Comparison of ENCODE assay signal across 15 cellular contexts in the genomic region with DNA sequence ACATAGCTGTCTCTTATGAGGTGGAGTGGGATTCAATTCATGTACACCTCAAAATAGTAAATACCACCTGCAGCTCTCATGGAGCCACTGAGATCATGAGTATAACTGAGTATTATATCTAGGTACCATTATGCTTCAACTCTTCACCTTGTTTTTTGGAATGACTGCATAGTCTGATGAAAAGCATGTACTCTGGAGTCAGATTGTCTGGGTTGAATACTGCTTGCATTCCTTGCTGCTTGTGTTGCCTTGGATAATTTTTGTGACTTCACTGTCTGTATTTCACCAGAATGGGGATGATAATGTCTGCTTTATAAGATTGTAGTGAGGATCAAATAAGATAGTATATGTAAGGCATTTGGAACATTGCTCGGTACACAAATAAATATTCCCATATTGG. TPM values are rescaled to one million over a fixed set of nuclear protein-coding genes. Genes with fewer than 3 reads are reported as not detected.
DNase-seq lines count a peak whose midpoint lies in the region; ATAC-seq and TF ChIP-seq lines count a peak whose summit lies in the region.
"Had no signal": no experiment of that assay in that cellular context is flagged by ENCODE, and none has a peak within 500 bp of the region (broad histone marks: within the 10 kb centered on the region; RNA-seq: fewer than 3 reads in every experiment).

No MANE protein-coding gene starts in this region.

- TF ChIP-seq CTCF in SK-N-SH (IDR thresholded peaks at IDR 0.05) (no peak), hepatocyte (IDR thresholded peaks at IDR 0.05; ENCODE audit: poor library complexity) (no peak), mucosa of descending colon (IDR thresholded peaks at IDR 0.05) (no peak)

- no peak overlapping the region for H3K27ac ChIP-seq in SK-N-SH (ENCODE audit: low read depth in 2 of 2, low read length in 1 of 2)
- peak overlapping the region; percentile 50 for H3K27ac ChIP-seq in hepatocyte
- H3K27ac ChIP-seq: 22Rv1 had no signal

- no peak for TF ChIP-seq RAD21 in SK-N-SH (IDR thresholded peaks at IDR 0.05; ENCODE audit: low read length)

- H3K27me3 ChIP-seq in SK-N-SH (ENCODE audit: insufficient read depth) (no peaks in the 10 kb centered on the region), hepatocyte (no peaks in the 10 kb centered on the region)
- H3K27me3 ChIP-seq: ovary had no signal

- H3K4me2 ChIP-seq in SK-N-SH, result peak overlapping the region; percentile 12; the same call in 1 of the 2 replicates
- peak overlapping the region; percentile 42 for H3K4me2 ChIP-seq in hepatocyte

- CTCF ChIA-PET in SK-N-SH (lab: Yijun Ruan, JAX), result interaction anchor here (1.3 to 3.1 kb wide), 4 partner anchors 8 to 61 kb away, joined by 3 to 10 read pairs (median 4); no protein-coding TSS in a partner anchor

- H3K79me2 ChIP-seq in SK-N-SH (ENCODE audit: insufficient read depth), result peaks cover 10% of the 10 kb centered on the region; the same call in 1 of the 2 replicates
- peaks cover 84% of the 10 kb centered on the region for H3K79me2 ChIP-seq in hepatocyte

- no peaks in the 10 kb centered on the region for H3K9me2 ChIP-seq in SK-N-SH
- no peaks in the 10 kb centered on the region for H3K9me2 ChIP-seq in hepatocyte (replicated peaks; ENCODE audit: insufficient read depth)

- POLR2A ChIA-PET in SK-N-SH (lab: Yijun Ruan, JAX), result no interaction called here

- H4K20me1 ChIP-seq in SK-N-SH (ENCODE audit: insufficient read depth) (no peaks in the 10 kb centered on the region), hepatocyte (ENCODE audit: insufficient read depth, poor library complexity, severe bottlenecking) (peaks cover 27% of the 10 kb centered on the region)

- peaks cover 4% of the 10 kb centered on the region for H3K9me3 Mint-ChIP-seq in T-helper 1 cell treated with Interleukin-12 subunit alpha and Interleukin-12 subunit beta and Interleukin-4 antibody, amounts not matched to agents 30 μg/mL and 1 μg/mL, for 36 hours
- no peaks in the 10 kb centered on the region for H3K9me3 Mint-ChIP-seq in stimulated activated memory B cell treated with anti-CD40 and anti-IgM and Interleukin-4, amounts not matched to agents 10 μg/mL and 1 μg/mL and 100 μg/mL, for 72 hours
- H3K9me3 Mint-ChIP-seq: dendritic cell treated with granulocyte-macrophage colony-stimulating factor and Interleukin-4, amounts not matched to agents 40 ng/mL and 50 ng/mL, for 4 days had no signal

- DNase-seq in T-helper 1 cell (no peak), SK-N-SH (no peak), hepatocyte (ENCODE audit: low spot score) (no peak), ureter (ENCODE audit: low spot score) (no peak), mucosa of descending colon (no peak), DMS53 treated with DMSO at 0.1 percent for 48 hours (lab: John Stamatoyannopoulos, UW; ENCODE audit: unreplicated experiment) (no peak)
- DNase-seq: activated naive CD4-positive, alpha-beta T cell; foreskin fibroblast; NCI-H774; ovary; stimulated activated CD4-positive, alpha-beta T cell treated with anti-CD3 and anti-CD28 coated beads, Interleukin-4, amount 100 ng/mL, for 4 hours had no signal

- WGBS in SK-N-SH (ENCODE audit: low lambda C conversion rate), result 100% methylated on average over 1 of the region's 1 CpG
- 85% methylated on average over 1 of the region's 1 CpG for WGBS in hepatocyte (ENCODE audit: low lambda C conversion rate, missing lambda C conversion rate)

- H3K4me3 ChIP-seq in SK-N-SH (ENCODE audit: low read depth in 2 of 2, low read length in 1 of 2), result no peak overlapping the region
- H3K4me3 ChIP-seq in hepatocyte, result no peak overlapping the region
- no peak overlapping the region for H3K4me3 ChIP-seq in mucosa of descending colon
- H3K4me3 ChIP-seq: ovary had no signal

- H3K27ac Mint-ChIP-seq in T-helper 1 cell treated with Interleukin-12 subunit alpha and Interleukin-12 subunit beta and Interleukin-4 antibody, amounts not matched to agents 30 μg/mL and 1 μg/mL, for 36 hours, result peak overlapping the region; percentile 35
- H3K27ac Mint-ChIP-seq in stimulated activated memory B cell treated with anti-CD40 and anti-IgM and Interleukin-4, amounts not matched to agents 10 μg/mL and 1 μg/mL and 100 μg/mL, for 72 hours, result peak overlapping the region; percentile 75
- H3K27ac Mint-ChIP-seq: dendritic cell treated with granulocyte-macrophage colony-stimulating factor and Interleukin-4, amounts not matched to agents 40 ng/mL and 50 ng/mL, for 4 days had no signal

- no peak for ATAC-seq in stimulated activated memory B cell treated with anti-CD40 and anti-IgM and Interleukin-4, amounts not matched to agents 10 μg/mL and 1 μg/mL and 100 μg/mL, for 72 hours
- ATAC-seq in mucosa of descending colon, result no peak

- H3K36me3 ChIP-seq in SK-N-SH (replicated peaks in 1 of 2; ENCODE audit: control insufficient read depth in 1 of 2, insufficient read depth in 2 of 2, low read length in 1 of 2) (no peaks in the 10 kb centered on the region), hepatocyte (replicated peaks; ENCODE audit: insufficient read depth, low read depth) (no peaks in the 10 kb centered on the region), mucosa of descending colon (ENCODE audit: low read depth) (no peaks in the 10 kb centered on the region)
- H3K36me3 ChIP-seq: ovary had no signal

- no peak for TF ChIP-seq EP300 in SK-N-SH (IDR thresholded peaks at IDR 0.05; ENCODE audit: borderline replicate concordance in 1 of 2, low read depth in 1 of 2, low read length in 1 of 2)

- H3K9ac ChIP-seq in SK-N-SH, result no peak overlapping the region

- H3K9me3 ChIP-seq in SK-N-SH (no peaks in the 10 kb centered on the region), hepatocyte (ENCODE audit: low read depth) (no peaks in the 10 kb centered on the region), mucosa of descending colon (no peaks in the 10 kb centered on the region)
- H3K9me3 ChIP-seq: ovary had no signal

- peaks cover 46% of the 10 kb centered on the region for H3K36me3 Mint-ChIP-seq in T-helper 1 cell treated with Interleukin-12 subunit alpha and Interleukin-12 subunit beta and Interleukin-4 antibody, amounts not matched to agents 30 μg/mL and 1 μg/mL, for 36 hours (ENCODE audit: low read depth)
- H3K36me3 Mint-ChIP-seq in stimulated activated memory B cell treated with anti-CD40 and anti-IgM and Interleukin-4, amounts not matched to agents 10 μg/mL and 1 μg/mL and 100 μg/mL, for 72 hours, result peaks cover 40% of the 10 kb centered on the region

- peaks cover 21% of the 10 kb centered on the region for H3F3A ChIP-seq in SK-N-SH (replicated peaks; ENCODE audit: insufficient read depth)

- intact Hi-C loops in mucosa of descending colon (cut with DNase I, micrococcal nuclease), result loop anchor here in 1 of 2 donors (10.0 kb wide), 1 partner anchor 51 kb away; a partner anchor contains a TSS

- H3K4me3 Mint-ChIP-seq in T-helper 1 cell treated with Interleukin-12 subunit alpha and Interleukin-12 subunit beta and Interleukin-4 antibody, amounts not matched to agents 30 μg/mL and 1 μg/mL, for 36 hours, result no peak overlapping the region
- peak overlapping the region; percentile 15 for H3K4me3 Mint-ChIP-seq in stimulated activated memory B cell treated with anti-CD40 and anti-IgM and Interleukin-4, amounts not matched to agents 10 μg/mL and 1 μg/mL and 100 μg/mL, for 72 hours
- H3K4me3 Mint-ChIP-seq: dendritic cell treated with granulocyte-macrophage colony-stimulating factor and Interleukin-4, amounts not matched to agents 40 ng/mL and 50 ng/mL, for 4 days had no signal

- H3K27me3 Mint-ChIP-seq in T-helper 1 cell treated with Interleukin-12 subunit alpha and Interleukin-12 subunit beta and Interleukin-4 antibody, amounts not matched to agents 30 μg/mL and 1 μg/mL, for 36 hours (ENCODE audit: low read depth), result no peaks in the 10 kb centered on the region
- no peaks in the 10 kb centered on the region for H3K27me3 Mint-ChIP-seq in stimulated activated memory B cell treated with anti-CD40 and anti-IgM and Interleukin-4, amounts not matched to agents 10 μg/mL and 1 μg/mL and 100 μg/mL, for 72 hours
- H3K27me3 Mint-ChIP-seq: dendritic cell treated with granulocyte-macrophage colony-stimulating factor and Interleukin-4, amounts not matched to agents 40 ng/mL and 50 ng/mL, for 4 days had no signal

- peaks cover 87% of the 10 kb centered on the region for H3K4me1 Mint-ChIP-seq in T-helper 1 cell treated with Interleukin-12 subunit alpha and Interleukin-12 subunit beta and Interleukin-4 antibody, amounts not matched to agents 30 μg/mL and 1 μg/mL, for 36 hours (ENCODE audit: low read depth)
- H3K4me1 Mint-ChIP-seq in stimulated activated memory B cell treated with anti-CD40 and anti-IgM and Interleukin-4, amounts not matched to agents 10 μg/mL and 1 μg/mL and 100 μg/mL, for 72 hours, result peaks cover 98% of the 10 kb centered on the region

- no peak overlapping the region for H2AFZ ChIP-seq in SK-N-SH (ENCODE audit: low read depth)
- H2AFZ ChIP-seq in hepatocyte, result no peak overlapping the region

- H3K4me1 ChIP-seq in SK-N-SH (ENCODE audit: control insufficient read depth in 1 of 2, insufficient read depth in 2 of 2, low read depth in 1 of 2, low read length in 1 of 2), result peaks cover 12 to 26% of the 10 kb centered on the region in 2 experiments
- H3K4me1 ChIP-seq in hepatocyte (ENCODE audit: insufficient read depth), result peaks cover 67% of the 10 kb centered on the region
- peaks cover 19% of the 10 kb centered on the region for H3K4me1 ChIP-seq in mucosa of descending colon (ENCODE audit: low read depth)

RNA-seq across cellular contexts. Expression of a gene that starts 54.2 kb away (rescaled TPM):
- polyA plus RNA-seq in SK-N-SH (2012; rRNA removed) (8.5 and 9.5 TPM in 2 replicates), hepatocyte (15.7 and 16.3 TPM in 2 replicates)
- polyA plus RNA-seq in SK-N-SH (2012; cell fraction: cytosol; rRNA removed), result 5.2 and 7.2 TPM in 2 replicates
- 16.8 and 20.7 TPM in 2 replicates for polyA plus RNA-seq in SK-N-SH (2012; cell fraction: nucleus; rRNA removed)
- total RNA-seq in hepatocyte (16.2 and 28.4 TPM in 2 replicates), ureter (41.6 TPM), mucosa of descending colon (10 to 100 TPM; 56.3 to 98.3 (median 95.6) TPM)
